8 cellular contexts compared by ENCODE assay signal in the genomic region with DNA sequence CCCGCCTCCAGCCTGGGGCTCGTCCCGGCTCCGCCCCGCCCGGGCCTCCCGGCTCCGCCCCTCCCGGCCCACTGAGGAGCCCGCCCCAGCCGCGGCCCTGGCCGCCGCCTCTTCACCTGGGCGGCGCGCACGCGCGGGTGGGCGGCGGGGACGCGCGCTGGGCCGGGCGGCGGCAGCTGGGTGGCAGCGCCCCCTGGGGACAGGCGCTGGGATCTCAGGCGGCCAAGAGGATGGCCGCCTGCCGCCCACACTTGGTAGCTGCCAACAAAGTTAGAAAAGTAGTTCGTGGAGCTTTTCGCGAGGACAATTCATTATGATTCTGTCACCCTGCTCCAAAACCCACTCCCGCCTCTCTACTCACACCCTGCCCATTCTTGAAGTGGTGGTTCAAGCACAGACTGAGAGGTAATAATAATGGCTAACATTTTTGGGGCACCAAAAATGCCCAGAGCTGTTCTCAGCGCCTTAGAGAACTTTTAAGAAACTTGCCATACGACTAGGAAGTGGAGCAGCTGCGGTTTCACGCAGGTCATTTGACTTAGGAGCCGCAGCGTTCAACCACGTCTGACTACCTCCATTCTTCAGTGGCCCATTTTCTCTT. TPM values are rescaled to one million over a fixed set of nuclear protein-coding genes. Genes with fewer than 3 reads are reported as not detected.
DNase-seq lines count a peak whose midpoint lies in the region; TF ChIP-seq lines count a peak whose summit lies in the region.

No MANE protein-coding gene starts in this region.

- WGBS in H9 (ENCODE audit: extremely low coverage, insufficient read length, low lambda C conversion rate) = no CpG with 5 or more reads among the region's 44 CpGs

- no peaks in the 10 kb centered on the region for H4K20me1 ChIP-seq in H9 (ENCODE audit: control insufficient read depth, insufficient read depth, insufficient read length)

- no peak overlapping the region for H3K18ac ChIP-seq in H9 (ENCODE audit: insufficient read length, low read depth, low read length)

- H3K9ac ChIP-seq in H9 (ENCODE audit: extremely low read depth, insufficient read length, low read length) = no peak overlapping the region

- no peak overlapping the region for H4K91ac ChIP-seq in H9 (ENCODE audit: insufficient read length, low read depth, low read length)

- H3K4me3 Mint-ChIP-seq in H9 = peak overlapping the region; percentile 63 to 76

- no peak overlapping the region for H2BK120ac ChIP-seq in H9 (ENCODE audit: low read depth, low read length, poor library complexity, severe bottlenecking)

- peaks cover 28 to 31% of the 10 kb centered on the region in 2 experiments for H3K4me1 Mint-ChIP-seq in H9

- H2BK12ac ChIP-seq in H9 (ENCODE audit: insufficient read length, low read depth, low read length) = no peak overlapping the region

- H4K5ac ChIP-seq in H9 (ENCODE audit: insufficient read length, low read depth, low read length) = no peak overlapping the region

- no peak overlapping the region for H3K4ac ChIP-seq in H9 (ENCODE audit: low read depth, low read length)

- peaks cover 0 to 11% (median 2%) of the 10 kb centered on the region in 3 experiments; a peak in 4 of 7 replicates for H3K36me3 Mint-ChIP-seq in H9 (ENCODE audit: insufficient read depth in 1 of 3, low read depth in 3 of 3)

- H3K23ac ChIP-seq in H9 (ENCODE audit: insufficient read length, low read depth, low read length) = no peak overlapping the region

- in situ Hi-C loops in SK-MEL-5 (cut with HindIII; ENCODE audit: low pct_unique_long_range_greater_than_20kb, low sequenced_read_pairs) = no loop called here

- no peak overlapping the region for H2BK5ac ChIP-seq in H9 (ENCODE audit: insufficient read length, low read length)

- H3K79me2 ChIP-seq in H9 (ENCODE audit: insufficient read depth, low read length) = no peaks in the 10 kb centered on the region

- no peak overlapping the region for H2BK20ac ChIP-seq in H9 (ENCODE audit: low read depth, low read length, poor library complexity, severe bottlenecking)

- H3K79me1 ChIP-seq in H9 (ENCODE audit: insufficient read depth, low read depth, low read length, poor library complexity, severe bottlenecking) = no peaks in the 10 kb centered on the region

- no peaks in the 10 kb centered on the region for H3K9me3 Mint-ChIP-seq in H9

- 0 out of 2 replicates have a peak, but pooled peaks cover 3% of the 10 kb centered on the region for H3K27me3 Mint-ChIP-seq in H9 (ENCODE audit: low read depth)

- TF ChIP-seq CTCF in H9 (conservative IDR thresholded peaks at IDR 0.05) = peak; percentile 83

- H2BK15ac ChIP-seq in H9 (ENCODE audit: low read depth, low read length) = no peak overlapping the region

- H3K9me3 ChIP-seq in H9 (ENCODE audit: control insufficient read depth, low read depth, low read length) (no peaks in the 10 kb centered on the region), MG63 (no peaks in the 10 kb centered on the region)

- H3K27ac ChIP-seq in H9 (ENCODE audit: insufficient read length, low read depth, low read length) (no peak overlapping the region), substantia nigra (ENCODE audit: low read depth, low read length, poor library complexity, severe bottlenecking) (peak overlapping the region; percentile 49)

- H3K4me1 ChIP-seq in H9 (ENCODE audit: insufficient read depth, low read length) = no peaks in the 10 kb centered on the region

- H3K23me2 ChIP-seq in H9 (ENCODE audit: insufficient read length, low read depth, low read length, poor library complexity, severe bottlenecking) = peaks cover 10% of the 10 kb centered on the region

- H3K4me3 ChIP-seq in MG63 = peak overlapping the region; percentile 44

- peak overlapping the region in 1 of 3 experiments; percentile 32; a peak in 2 of 7 replicates for H3K27ac Mint-ChIP-seq in H9

- no peak overlapping the region for H3K56ac ChIP-seq in H9 (ENCODE audit: insufficient read length, low read depth, low read length)

- no peaks in the 10 kb centered on the region for H3K36me3 ChIP-seq in MG63

- no peak overlapping the region for H3T11ph ChIP-seq in H9 (ENCODE audit: low read length)

- H4K8ac ChIP-seq in H9 (replicated peaks; ENCODE audit: insufficient read length, low read depth, low read length) = no peak overlapping the region

- H3K27me3 ChIP-seq in H9 (ENCODE audit: insufficient read depth, low read length) = no peaks in the 10 kb centered on the region
- peaks cover 12% of the 10 kb centered on the region for H3K27me3 ChIP-seq in MG63

- DNase-seq in ELF-1 (ENCODE audit: low read depth, low spot score) = peak; percentile 86
- peak; percentile 95 for DNase-seq in H9
- DNase-seq in MG63 = peak; percentile 87
- DNase-seq in SK-MEL-5 (ENCODE audit: low read depth, low spot score) = peak; percentile 88
- peak; percentile 93 for DNase-seq in activated naive CD4-positive, alpha-beta T cell treated with Interleukin-2 at 50 U/mL for 16 hours
- peak; percentile 89 for DNase-seq in globus pallidus (ENCODE audit: low spot score)
- peak in 53 of 56 donors; percentile 14 to 90 (median 74) for DNase-seq in nucleus accumbens (lab: John Stamatoyannopoulos, UW)
- DNase-seq in substantia nigra (lab: John Stamatoyannopoulos, UW) = peak in 47 of 49 donors; percentile 34 to 95 (median 70)

- H3K14ac ChIP-seq in H9 (ENCODE audit: insufficient read depth, low read length) = no peak overlapping the region; the same call in 1 of the 2 replicates

- peak overlapping the region; percentile 100 for H2AFZ ChIP-seq in H9 (ENCODE audit: low read length)

- H3K4me2 ChIP-seq in H9 (ENCODE audit: insufficient read depth, insufficient read length, low read length) = peak overlapping the region; percentile 58

- no peak overlapping the region for H2AK5ac ChIP-seq in H9 (ENCODE audit: insufficient read length, low read length)

RNA-seq across cellular contexts. Expression of gene MYO1D, which starts 0.3 kb away (rescaled TPM):
- total RNA-seq in H9 (2021) = 19.0 and 21.4 TPM in 2 replicates
- 0.81 and 1.3 TPM in 2 replicates for total RNA-seq in MG63 (2014; rRNA removed; shearing (Covaris generic); ENCODE audit: low replicate concordance)
- 44.5 and 53.0 TPM in 2 replicates for total RNA-seq in SK-MEL-5 (2014; rRNA removed; shearing (Covaris generic))
- 57.1 and 76.9 TPM in 2 replicates for polyA plus RNA-seq in SK-MEL-5 (2015; cell fraction: cytosol; rRNA removed)
- polyA plus RNA-seq in SK-MEL-5 (2015; cell fraction: nucleus; rRNA removed) = 24.8 and 31.3 TPM in 2 replicates

RNA-seq across cellular contexts. Expression of gene TMEM98, which starts 50.7 kb away (rescaled TPM):
- 78.4 and 79.8 TPM in 2 replicates for total RNA-seq in H9 (2021)
- total RNA-seq in MG63 (2014; rRNA removed; shearing (Covaris generic); ENCODE audit: low replicate concordance) = 7.4 and 24.3 TPM in 2 replicates
- total RNA-seq in SK-MEL-5 (2014; rRNA removed; shearing (Covaris generic)) = 86.1 and 98.0 TPM in 2 replicates
- 146 and 155 TPM in 2 replicates for polyA plus RNA-seq in SK-MEL-5 (2015; cell fraction: cytosol; rRNA removed)
- polyA plus RNA-seq in SK-MEL-5 (2015; cell fraction: nucleus; rRNA removed) = 64.8 and 89.7 TPM in 2 replicates
